Comparison of ENCODE assay signal across 1 cellular context in the genomic region with DNA sequence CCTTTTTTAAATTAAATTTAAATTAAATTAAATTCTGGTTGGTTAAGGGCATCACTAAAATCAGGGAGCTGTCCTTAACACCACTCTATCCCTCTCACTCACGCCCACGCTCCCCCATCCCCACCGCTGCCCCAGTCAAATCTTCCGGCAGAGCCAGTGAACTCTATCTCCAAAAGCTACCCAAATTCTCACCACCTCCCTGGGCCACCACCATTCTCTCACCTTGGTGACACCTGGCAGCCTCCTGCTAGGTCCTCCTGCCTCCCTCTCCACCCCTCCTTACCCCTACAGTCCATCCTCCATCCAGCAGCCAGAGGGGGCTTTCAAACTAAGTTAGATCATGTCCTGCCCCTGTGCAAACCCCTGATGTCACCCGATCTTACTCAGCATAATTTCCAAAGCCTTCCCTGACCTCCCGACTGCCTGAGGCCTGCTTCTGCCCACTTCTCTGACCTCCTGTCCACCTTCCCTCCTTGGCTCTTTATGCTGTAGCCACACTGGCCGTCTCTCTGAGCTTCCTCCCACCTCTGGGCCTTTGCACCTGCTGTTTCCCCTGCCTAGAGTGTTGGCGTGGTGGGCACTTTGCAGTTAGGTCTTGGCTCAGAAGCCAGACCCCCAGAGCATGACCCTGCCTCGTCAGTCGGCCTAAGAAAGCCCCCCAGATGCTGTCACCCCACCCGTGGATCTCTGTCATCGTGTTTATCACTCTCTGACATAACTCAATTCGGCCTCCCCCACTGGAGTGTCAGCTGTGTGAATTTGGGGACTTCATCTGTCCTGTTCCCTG.
TF ChIP-seq lines count a peak whose summit lies in the region.

No MANE protein-coding gene starts in this region.

TF ChIP-seq in HepG2, 621 proteins besides CTCF, POLR2A, EP300 and RAD21 (continued from another document):
- TF ChIP-seq, protein P1, sequence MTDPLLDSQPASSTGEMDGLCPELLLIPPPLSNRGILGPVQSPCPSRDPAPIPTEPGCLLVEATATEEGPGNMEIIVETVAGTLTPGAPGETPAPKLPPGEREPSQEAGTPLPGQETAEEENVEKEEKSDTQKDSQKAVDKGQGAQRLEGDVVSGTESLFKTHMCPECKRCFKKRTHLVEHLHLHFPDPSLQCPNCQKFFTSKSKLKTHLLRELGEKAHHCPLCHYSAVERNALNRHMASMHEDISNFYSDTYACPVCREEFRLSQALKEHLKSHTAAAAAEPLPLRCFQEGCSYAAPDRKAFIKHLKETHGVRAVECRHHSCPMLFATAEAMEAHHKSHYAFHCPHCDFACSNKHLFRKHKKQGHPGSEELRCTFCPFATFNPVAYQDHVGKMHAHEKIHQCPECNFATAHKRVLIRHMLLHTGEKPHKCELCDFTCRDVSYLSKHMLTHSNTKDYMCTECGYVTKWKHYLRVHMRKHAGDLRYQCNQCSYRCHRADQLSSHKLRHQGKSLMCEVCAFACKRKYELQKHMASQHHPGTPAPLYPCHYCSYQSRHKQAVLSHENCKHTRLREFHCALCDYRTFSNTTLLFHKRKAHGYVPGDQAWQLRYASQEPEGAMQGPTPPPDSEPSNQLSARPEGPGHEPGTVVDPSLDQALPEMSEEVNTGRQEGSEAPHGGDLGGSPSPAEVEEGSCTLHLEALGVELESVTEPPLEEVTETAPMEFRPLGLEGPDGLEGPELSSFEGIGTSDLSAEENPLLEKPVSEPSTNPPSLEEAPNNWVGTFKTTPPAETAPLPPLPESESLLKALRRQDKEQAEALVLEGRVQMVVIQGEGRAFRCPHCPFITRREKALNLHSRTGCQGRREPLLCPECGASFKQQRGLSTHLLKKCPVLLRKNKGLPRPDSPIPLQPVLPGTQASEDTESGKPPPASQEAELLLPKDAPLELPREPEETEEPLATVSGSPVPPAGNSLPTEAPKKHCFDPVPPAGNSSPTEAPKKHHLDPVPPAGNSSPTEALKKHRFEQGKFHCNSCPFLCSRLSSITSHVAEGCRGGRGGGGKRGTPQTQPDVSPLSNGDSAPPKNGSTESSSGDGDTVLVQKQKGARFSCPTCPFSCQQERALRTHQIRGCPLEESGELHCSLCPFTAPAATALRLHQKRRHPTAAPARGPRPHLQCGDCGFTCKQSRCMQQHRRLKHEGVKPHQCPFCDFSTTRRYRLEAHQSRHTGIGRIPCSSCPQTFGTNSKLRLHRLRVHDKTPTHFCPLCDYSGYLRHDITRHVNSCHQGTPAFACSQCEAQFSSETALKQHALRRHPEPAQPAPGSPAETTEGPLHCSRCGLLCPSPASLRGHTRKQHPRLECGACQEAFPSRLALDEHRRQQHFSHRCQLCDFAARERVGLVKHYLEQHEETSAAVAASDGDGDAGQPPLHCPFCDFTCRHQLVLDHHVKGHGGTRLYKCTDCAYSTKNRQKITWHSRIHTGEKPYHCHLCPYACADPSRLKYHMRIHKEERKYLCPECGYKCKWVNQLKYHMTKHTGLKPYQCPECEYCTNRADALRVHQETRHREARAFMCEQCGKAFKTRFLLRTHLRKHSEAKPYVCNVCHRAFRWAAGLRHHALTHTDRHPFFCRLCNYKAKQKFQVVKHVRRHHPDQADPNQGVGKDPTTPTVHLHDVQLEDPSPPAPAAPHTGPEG (CRISPR knock-in tag; IDR thresholded peaks at IDR 0.05) = no peak
- no peak for TF ChIP-seq ZNF335 (CRISPR knock-in tag; IDR thresholded peaks at IDR 0.05)
- TF ChIP-seq SNAI1 (CRISPR knock-in tag; IDR thresholded peaks at IDR 0.05; ENCODE audit: borderline replicate concordance) = no peak
TF ChIP-seq in HepG2: peak in this region for 8.
